ENCODE assay signal across 1 cellular context in genomic region chr12:6376079-6376941, GRCh38.
TF ChIP-seq lines count a peak whose summit lies in the region.

No MANE protein-coding gene starts in this region.

TF ChIP-seq in K562, 482 proteins besides CTCF, POLR2A, EP300 and RAD21 (continues in another document):
- TF ChIP-seq TEAD1 (CRISPR knock-in tag; IDR thresholded peaks at IDR 0.05) (peak in 1 of 2 experiments; percentile 94; a peak in 1 of 4 replicates), TEAD2 (tag; IDR thresholded peaks at IDR 0.05) (peak; percentile 47; the same call in 1 of the 2 replicates), ATF6 (CRISPR knock-in tag; IDR thresholded peaks at IDR 0.05) (no peak), TEAD4 (IDR thresholded peaks at IDR 0.05; ENCODE audit: low read length) (peak; percentile 28; the same call in 1 of the 2 replicates), TEAD4 (CRISPR knock-in tag; IDR thresholded peaks at IDR 0.05; ENCODE audit: borderline replicate concordance) (peak; percentile 89), NRF1 (conservative IDR thresholded peaks at IDR 0.05 in 1 of 2, IDR thresholded peaks at IDR 0.05 in 1 of 2) (0 out of 4 replicates have a peak, but pooled peaks of 1 of the 2 experiments have one; percentile 13), E2F6 (IDR thresholded peaks at IDR 0.05; ENCODE audit: borderline replicate concordance in 1 of 2, extremely low read depth in 1 of 2, insufficient read depth in 1 of 2, insufficient read length in 1 of 2, low read depth in 1 of 2, low read length in 1 of 2, poor library complexity in 1 of 2, severe bottlenecking in 1 of 2) (peak; percentile 26 to 74), FOXA3 (CRISPR knock-in tag; conservative IDR thresholded peaks at IDR 0.05 in 1 of 2, IDR thresholded peaks at IDR 0.05 in 1 of 2) (peak in 1 of 2 experiments; percentile 55; a peak in 1 of 4 replicates), ZNF431 (CRISPR knock-in tag; IDR thresholded peaks at IDR 0.05) (0 out of 2 replicates have a peak, but pooled peaks have one; percentile 22), TAF15 (IDR thresholded peaks at IDR 0.05; ENCODE audit: low read depth, low read length) (no peak), ZNF449 (CRISPR knock-in tag; IDR thresholded peaks at IDR 0.05) (no peak), BACH1 (tag; IDR thresholded peaks at IDR 0.05) (no peak), L3MBTL2 (IDR thresholded peaks at IDR 0.05) (peak; percentile 80), USF1 (CRISPR knock-in tag; IDR thresholded peaks at IDR 0.05) (peak; percentile 18; the same call in 1 of the 2 replicates), IFI16 (CRISPR knock-in tag; IDR thresholded peaks at IDR 0.05) (no peak), FOXP4 (CRISPR knock-in tag; IDR thresholded peaks at IDR 0.05; ENCODE audit: borderline replicate concordance) (peak; percentile 53; the same call in 1 of the 2 replicates), ZBTB33 (CRISPR knock-in tag; IDR thresholded peaks at IDR 0.05) (peak; percentile 53; the same call in 1 of the 2 replicates), FOXP1 (CRISPR knock-in tag; IDR thresholded peaks at IDR 0.05) (peak; percentile 84; the same call in 1 of the 2 replicates), E2F4 (CRISPR knock-in tag; IDR thresholded peaks at IDR 0.05; ENCODE audit: low read depth) (no peak), XRCC5 (IDR thresholded peaks at IDR 0.05; ENCODE audit: low read depth, low read length) (no peak), ZNF589 (CRISPR knock-in tag; IDR thresholded peaks at IDR 0.05; ENCODE audit: low read depth) (no peak), CREM (IDR thresholded peaks at IDR 0.05; ENCODE audit: low read depth) (0 out of 2 replicates have a peak, but pooled peaks have one; percentile 17), ZNF511 (CRISPR knock-in tag; IDR thresholded peaks at IDR 0.05) (0 out of 2 replicates have a peak, but pooled peaks have one; percentile 41), THRB (CRISPR knock-in tag; conservative IDR thresholded peaks at IDR 0.05) (no peak), MGA (IDR thresholded peaks at IDR 0.05) (peak; percentile 57; the same call in 1 of the 2 replicates), MAX (CRISPR knock-in tag; IDR thresholded peaks at IDR 0.05) (peak; percentile 97), SRSF3 (IDR thresholded peaks at IDR 0.05; ENCODE audit: insufficient read depth, low read length) (no peak), SPI1 (IDR thresholded peaks at IDR 0.05; ENCODE audit: borderline replicate concordance, low read depth, low read length) (no peak)
